Comparison of ENCODE assay signal across 2 cellular contexts in the genomic region with DNA sequence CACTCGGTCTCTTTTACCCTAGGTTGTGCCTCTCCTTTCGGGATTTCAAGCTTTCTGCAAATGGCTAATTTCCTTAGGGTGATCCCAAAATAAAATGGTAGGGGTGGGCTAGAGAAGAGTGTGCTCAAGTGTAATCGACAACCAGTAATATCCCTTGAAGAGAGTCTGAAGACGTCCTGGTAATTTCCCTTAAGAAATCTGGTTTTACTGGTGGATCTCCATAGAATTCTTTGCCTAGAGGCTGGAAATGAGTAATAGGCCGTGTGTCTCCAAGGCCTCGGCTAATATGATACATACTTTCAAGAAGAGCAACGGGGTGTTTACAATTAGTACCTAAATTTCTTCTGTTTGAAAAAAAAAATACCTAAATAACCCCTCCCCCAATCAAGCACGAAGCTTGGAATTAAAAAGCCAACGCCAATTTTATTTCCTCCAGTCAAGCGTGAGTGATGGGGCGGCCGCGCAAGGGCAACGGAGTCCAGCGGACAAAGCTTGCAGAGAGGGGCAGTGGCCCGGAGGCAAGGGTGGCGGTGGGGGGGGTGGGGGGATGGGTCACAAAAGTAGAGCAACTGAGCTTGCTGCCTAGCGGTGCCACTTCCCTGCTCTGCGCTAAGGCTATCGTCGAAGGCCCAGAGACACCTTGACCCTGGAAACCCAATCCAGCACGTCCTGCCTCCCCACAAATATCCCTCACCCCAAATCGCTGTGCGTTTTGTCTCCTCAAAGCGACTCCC.
TF ChIP-seq lines count a peak whose summit lies in the region.

No MANE protein-coding gene starts in this region.

TF ChIP-seq in SK-N-SH, 30 proteins besides CTCF, POLR2A, EP300 and RAD21 (continued from another document):
- TF ChIP-seq REST (IDR thresholded peaks at IDR 0.05; ENCODE audit: low read depth, low read length) (no peak), ZBTB33 (IDR thresholded peaks at IDR 0.05; ENCODE audit: borderline replicate concordance, low read depth) (no peak), SIN3A (IDR thresholded peaks at IDR 0.05; ENCODE audit: borderline replicate concordance, low read depth, low read length) (no peak), USF2 (IDR thresholded peaks at IDR 0.05; ENCODE audit: borderline replicate concordance, low read depth, low read length) (no peak), TAF1 (IDR thresholded peaks at IDR 0.05; ENCODE audit: borderline replicate concordance, low read depth, low read length) (no peak), USF1 (IDR thresholded peaks at IDR 0.05; ENCODE audit: borderline replicate concordance, low read depth) (no peak)
- TF ChIP-seq, protein P1, sequence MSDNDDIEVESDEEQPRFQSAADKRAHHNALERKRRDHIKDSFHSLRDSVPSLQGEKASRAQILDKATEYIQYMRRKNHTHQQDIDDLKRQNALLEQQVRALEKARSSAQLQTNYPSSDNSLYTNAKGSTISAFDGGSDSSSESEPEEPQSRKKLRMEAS (IDR thresholded peaks at IDR 0.05; ENCODE audit: low read depth) = no peak

TF ChIP-seq in SK-N-SH treated with all-trans-retinoic acid at 6 μM for 48 hours, 23 proteins besides CTCF, POLR2A, EP300 and RAD21 (continued from another document):
- TF ChIP-seq BACH2 (CRISPR knock-in tag; IDR thresholded peaks at IDR 0.05; ENCODE audit: borderline replicate concordance) = no peak
- TF ChIP-seq CSDC2 (CRISPR knock-in tag; IDR thresholded peaks at IDR 0.05) = no peak
- TF ChIP-seq TCF4 (CRISPR knock-in tag; IDR thresholded peaks at IDR 0.05; ENCODE audit: borderline replicate concordance) = no peak
- no peak for TF ChIP-seq ZNF565 (CRISPR knock-in tag; conservative IDR thresholded peaks at IDR 0.05; ENCODE audit: low read depth)
- TF ChIP-seq SNAI2 (CRISPR knock-in tag; IDR thresholded peaks at IDR 0.05) = no peak
- no peak for TF ChIP-seq ESRRG (CRISPR knock-in tag; IDR thresholded peaks at IDR 0.05)
- no peak for TF ChIP-seq TOX (CRISPR knock-in tag; IDR thresholded peaks at IDR 0.05; ENCODE audit: borderline replicate concordance)
- TF ChIP-seq RARB (CRISPR knock-in tag; IDR thresholded peaks at IDR 0.05) = no peak
- TF ChIP-seq OSR1 (CRISPR knock-in tag; IDR thresholded peaks at IDR 0.05) = no peak
- no peak for TF ChIP-seq ZFP30 (CRISPR knock-in tag; IDR thresholded peaks at IDR 0.05)
- TF ChIP-seq, protein P2, sequence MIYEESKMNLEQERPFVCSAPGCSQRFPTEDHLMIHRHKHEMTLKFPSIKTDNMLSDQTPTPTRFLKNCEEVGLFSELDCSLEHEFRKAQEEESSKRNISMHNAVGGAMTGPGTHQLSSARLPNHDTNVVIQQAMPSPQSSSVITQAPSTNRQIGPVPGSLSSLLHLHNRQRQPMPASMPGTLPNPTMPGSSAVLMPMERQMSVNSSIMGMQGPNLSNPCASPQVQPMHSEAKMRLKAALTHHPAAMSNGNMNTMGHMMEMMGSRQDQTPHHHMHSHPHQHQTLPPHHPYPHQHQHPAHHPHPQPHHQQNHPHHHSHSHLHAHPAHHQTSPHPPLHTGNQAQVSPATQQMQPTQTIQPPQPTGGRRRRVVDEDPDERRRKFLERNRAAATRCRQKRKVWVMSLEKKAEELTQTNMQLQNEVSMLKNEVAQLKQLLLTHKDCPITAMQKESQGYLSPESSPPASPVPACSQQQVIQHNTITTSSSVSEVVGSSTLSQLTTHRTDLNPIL (CRISPR knock-in tag; IDR thresholded peaks at IDR 0.05; ENCODE audit: low read depth) = no peak
- TF ChIP-seq PPARA (CRISPR knock-in tag; IDR thresholded peaks at IDR 0.05; ENCODE audit: borderline replicate concordance) = no peak
